ENCODE assay signal across 15 cellular contexts in the genomic region with DNA sequence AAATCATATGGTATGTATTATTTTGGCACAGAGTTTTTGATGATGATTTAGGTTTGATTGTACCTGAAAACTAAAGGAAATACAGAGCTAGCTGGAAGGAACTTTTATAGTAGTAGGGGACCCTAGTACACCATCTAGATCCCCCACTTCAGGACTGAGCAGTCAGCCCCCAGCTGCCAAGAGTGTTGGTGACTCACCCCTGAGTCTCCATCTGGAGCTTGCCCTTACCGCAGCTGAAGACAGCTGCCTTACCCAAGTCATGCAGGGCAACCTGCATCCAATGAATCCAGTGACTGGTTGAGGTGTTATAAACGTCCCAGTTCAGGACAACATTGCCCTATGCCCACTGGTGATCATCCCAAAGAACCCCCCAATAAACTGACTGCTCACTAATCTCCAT. TPM values are rescaled to one million over a fixed set of nuclear protein-coding genes. Genes with fewer than 3 reads are reported as not detected.
DNase-seq lines count a peak whose midpoint lies in the region; ATAC-seq and TF ChIP-seq lines count a peak whose summit lies in the region.
"Had no signal": no experiment of that assay in that cellular context is flagged by ENCODE, and none has a peak within 500 bp of the region (broad histone marks: within the 10 kb centered on the region; RNA-seq: fewer than 3 reads in every experiment).

No MANE protein-coding gene starts in this region.

- no peaks in the 10 kb centered on the region for H3K36me3 ChIP-seq in breast epithelium
- H3K36me3 ChIP-seq in adipocyte (ENCODE audit: control insufficient read depth, insufficient read depth, low read length, severe bottlenecking) = peaks cover 43% of the 10 kb centered on the region
- peaks cover 0 to 11% of the 10 kb centered on the region in 2 donors for H3K36me3 ChIP-seq in vagina
- H3K36me3 ChIP-seq: prostate gland had no signal

- no peaks in the 10 kb centered on the region for H3K9me3 Mint-ChIP-seq in MCF 10A (ENCODE audit: unreplicated experiment)
- H3K9me3 Mint-ChIP-seq: activated T-cell treated with anti-CD3 and anti-CD28 coated beads, Interleukin-2, amount 50 U/mL, for 72 hours; central memory CD8-positive, alpha-beta T cell; IgD-negative memory B cell; memory B cell had no signal

- ATAC-seq in GM21619 (IDR thresholded peaks at IDR 0.05; ENCODE audit: unreplicated experiment) (no peak), HG03175 (IDR thresholded peaks at IDR 0.05; ENCODE audit: unreplicated experiment) (no peak)

- peaks cover 31% of the 10 kb centered on the region for H3K4me1 Mint-ChIP-seq in MCF 10A (ENCODE audit: insufficient read depth, unreplicated experiment)

- H3K27ac Mint-ChIP-seq in MCF 10A (ENCODE audit: low read depth, unreplicated experiment) = no peak overlapping the region
- H3K27ac Mint-ChIP-seq: activated T-cell treated with anti-CD3 and anti-CD28 coated beads, Interleukin-2, amount 50 U/mL, for 72 hours; memory B cell had no signal

- no peaks in the 10 kb centered on the region for H3K27me3 Mint-ChIP-seq in MCF 10A (ENCODE audit: insufficient read depth, unreplicated experiment)
- H3K27me3 Mint-ChIP-seq: central memory CD8-positive, alpha-beta T cell; IgD-negative memory B cell; memory B cell had no signal

- POLR2A ChIA-PET in MCF 10A (lab: Yijun Ruan, JAX) = interaction anchor here (2.0 kb wide), 1 partner anchor 15 kb away, joined by 11 read pairs; the partner anchor contains the start of genes ORMDL1 and PMS1

- H3K9ac ChIP-seq in adipocyte (ENCODE audit: low read length) = no peak overlapping the region

- H3K27ac ChIP-seq in breast epithelium (no peak overlapping the region), vagina (peak overlapping the region; percentile 28)
- H3K27ac ChIP-seq: prostate gland had no signal

- no peaks in the 10 kb centered on the region for H3K4me1 ChIP-seq in breast epithelium
- peaks cover 31% of the 10 kb centered on the region for H3K4me1 ChIP-seq in adipocyte (ENCODE audit: control insufficient read depth, insufficient read depth, low read length)
- peaks cover 19% of the 10 kb centered on the region for H3K4me1 ChIP-seq in vagina
- H3K4me1 ChIP-seq: prostate gland had no signal

- peaks cover 32% of the 10 kb centered on the region for H3K36me3 Mint-ChIP-seq in MCF 10A (ENCODE audit: insufficient read depth, unreplicated experiment)

- intact Hi-C loops in MCF 10A (cut with micrococcal nuclease) = loop anchor here (10.0 kb wide), 1 partner anchor 135 kb away; no protein-coding TSS in a partner anchor
- intact Hi-C loops in breast epithelium (cut with DNase I; ENCODE audit: low total_unique reads) = no loop called here
- intact Hi-C loops in vagina (cut with DNase I) = no loop called here

- BruUV-seq in MCF 10A (replicated peaks; lab: Mats Ljungman, UMichigan) = no TSS peak

- no peak overlapping the region for H3K4me3 Mint-ChIP-seq in MCF 10A (ENCODE audit: unreplicated experiment)
- H3K4me3 Mint-ChIP-seq: activated T-cell treated with anti-CD3 and anti-CD28 coated beads, Interleukin-2, amount 50 U/mL, for 72 hours; central memory CD8-positive, alpha-beta T cell; IgD-negative memory B cell; memory B cell had no signal

- H3K4me3 ChIP-seq in breast epithelium (no peak overlapping the region), adipocyte (ENCODE audit: low read length) (no peak overlapping the region), foreskin fibroblast (ENCODE audit: low read depth in 1 of 2, low read length in 2 of 2) (no peak overlapping the region), vagina (no peak overlapping the region)
- H3K4me3 ChIP-seq: prostate gland had no signal

- CTCF ChIA-PET in MCF 10A (lab: Yijun Ruan, JAX) = interaction anchor here (0.6 to 3.4 kb wide), 9 partner anchors 9 to 273 kb away, joined by 3 to 19 read pairs (median 5); partner anchors contain the start of gene OSGEPL1

- H3K27me3 ChIP-seq in breast epithelium = no peaks in the 10 kb centered on the region
- H3K27me3 ChIP-seq in adipocyte (replicated peaks; ENCODE audit: control insufficient read depth, insufficient read depth, low read length) = no peaks in the 10 kb centered on the region
- H3K27me3 ChIP-seq in vagina = no peaks in the 10 kb centered on the region

- no peak for TF ChIP-seq POLR2A in breast epithelium (IDR thresholded peaks at IDR 0.05)
- no peak for TF ChIP-seq POLR2A in vagina (IDR thresholded peaks at IDR 0.05)

- TF ChIP-seq CTCF in MCF 10A (IDR thresholded peaks at IDR 0.05; ENCODE audit: unreplicated experiment) = no peak
- no peak for TF ChIP-seq CTCF in breast epithelium (IDR thresholded peaks at IDR 0.05)
- TF ChIP-seq CTCF in foreskin fibroblast (IDR thresholded peaks at IDR 0.05; ENCODE audit: low read depth, low read length) = no peak
- TF ChIP-seq CTCF in vagina (IDR thresholded peaks at IDR 0.05) = no peak

- peak; percentile 63 for DNase-seq in MCF 10A (ENCODE audit: unreplicated experiment)
- no peak for DNase-seq in breast epithelium (ENCODE audit: low spot score in 2 of 2)
- DNase-seq in adipocyte (ENCODE audit: low read depth) = peak; percentile 68
- DNase-seq in foreskin fibroblast = peak; percentile 77 to 88
- DNase-seq in vagina (ENCODE audit: extremely low spot score in 2 of 2) = no peak
- DNase-seq in NCI-H1048 (lab: John Stamatoyannopoulos, UW) = no peak
- DNase-seq: activated T-cell treated with anti-CD3 and anti-CD28 coated beads, Interleukin-2, amount 50 U/mL, for 72 hours; DMS79 treated with DMSO at 0.1 percent for 48 hours; RPMI8226 had no signal

- H3K9me3 ChIP-seq in breast epithelium (no peaks in the 10 kb centered on the region), adipocyte (ENCODE audit: control insufficient read depth, low read length) (no peaks in the 10 kb centered on the region), vagina (no peaks in the 10 kb centered on the region)
- H3K9me3 ChIP-seq: prostate gland had no signal

RNA-seq across cellular contexts. Expression of gene PMS1, which starts 15.3 kb away (rescaled TPM):
- 38.3 and 50.9 TPM in 2 replicates for total RNA-seq in MCF 10A (2022)
- 10 to 100 TPM; 18.1 to 29.1 (median 21.0) TPM for total RNA-seq in breast epithelium
- 20.1 TPM for total RNA-seq in vagina

RNA-seq across cellular contexts. Expression of gene ORMDL1, which starts 15.4 kb away (rescaled TPM):
- 83.0 and 85.1 TPM in 2 replicates for total RNA-seq in MCF 10A (2022)
- total RNA-seq in breast epithelium = 10 to 100 TPM; 85.2 to 97.0 (median 90.6) TPM
- total RNA-seq in vagina = 58.9 TPM

RNA-seq across cellular contexts. Expression of gene OSGEPL1, which starts 36.9 kb away (rescaled TPM):
- total RNA-seq in MCF 10A (2022) (3.7 and 5.1 TPM in 2 replicates), breast epithelium (10 to 100 TPM in 1 of 3 donors, 1 to 10 TPM in 2; 5.3 to 11.6 (median 9.2) TPM), vagina (8.1 TPM)

Comparison
In these comparisons a context has a peak if more than half of its experiments do, and no peak if none do; other contexts are left out.
1. DNase-seq: peak in MCF 10A (single experiment), adipocyte (single experiment) and foreskin fibroblast (2 of 2); none in breast epithelium (0 of 2), vagina (0 of 2) and NCI-H1048 (single experiment).